ENCODE assay signal across 1 cellular context in genomic region chr18:44592639-44593038, GRCh38.
TF ChIP-seq lines count a peak whose summit lies in the region.

No MANE protein-coding gene starts in this region.

TF ChIP-seq in GM23338, 12 proteins besides CTCF, POLR2A, EP300 and RAD21 (continued from another document):
- TF ChIP-seq REST (IDR thresholded peaks at IDR 0.05; ENCODE audit: unreplicated experiment) = no peak
- no peak for TF ChIP-seq NANOG (IDR thresholded peaks at IDR 0.05; ENCODE audit: borderline replicate concordance)
- TF ChIP-seq, protein P1, sequence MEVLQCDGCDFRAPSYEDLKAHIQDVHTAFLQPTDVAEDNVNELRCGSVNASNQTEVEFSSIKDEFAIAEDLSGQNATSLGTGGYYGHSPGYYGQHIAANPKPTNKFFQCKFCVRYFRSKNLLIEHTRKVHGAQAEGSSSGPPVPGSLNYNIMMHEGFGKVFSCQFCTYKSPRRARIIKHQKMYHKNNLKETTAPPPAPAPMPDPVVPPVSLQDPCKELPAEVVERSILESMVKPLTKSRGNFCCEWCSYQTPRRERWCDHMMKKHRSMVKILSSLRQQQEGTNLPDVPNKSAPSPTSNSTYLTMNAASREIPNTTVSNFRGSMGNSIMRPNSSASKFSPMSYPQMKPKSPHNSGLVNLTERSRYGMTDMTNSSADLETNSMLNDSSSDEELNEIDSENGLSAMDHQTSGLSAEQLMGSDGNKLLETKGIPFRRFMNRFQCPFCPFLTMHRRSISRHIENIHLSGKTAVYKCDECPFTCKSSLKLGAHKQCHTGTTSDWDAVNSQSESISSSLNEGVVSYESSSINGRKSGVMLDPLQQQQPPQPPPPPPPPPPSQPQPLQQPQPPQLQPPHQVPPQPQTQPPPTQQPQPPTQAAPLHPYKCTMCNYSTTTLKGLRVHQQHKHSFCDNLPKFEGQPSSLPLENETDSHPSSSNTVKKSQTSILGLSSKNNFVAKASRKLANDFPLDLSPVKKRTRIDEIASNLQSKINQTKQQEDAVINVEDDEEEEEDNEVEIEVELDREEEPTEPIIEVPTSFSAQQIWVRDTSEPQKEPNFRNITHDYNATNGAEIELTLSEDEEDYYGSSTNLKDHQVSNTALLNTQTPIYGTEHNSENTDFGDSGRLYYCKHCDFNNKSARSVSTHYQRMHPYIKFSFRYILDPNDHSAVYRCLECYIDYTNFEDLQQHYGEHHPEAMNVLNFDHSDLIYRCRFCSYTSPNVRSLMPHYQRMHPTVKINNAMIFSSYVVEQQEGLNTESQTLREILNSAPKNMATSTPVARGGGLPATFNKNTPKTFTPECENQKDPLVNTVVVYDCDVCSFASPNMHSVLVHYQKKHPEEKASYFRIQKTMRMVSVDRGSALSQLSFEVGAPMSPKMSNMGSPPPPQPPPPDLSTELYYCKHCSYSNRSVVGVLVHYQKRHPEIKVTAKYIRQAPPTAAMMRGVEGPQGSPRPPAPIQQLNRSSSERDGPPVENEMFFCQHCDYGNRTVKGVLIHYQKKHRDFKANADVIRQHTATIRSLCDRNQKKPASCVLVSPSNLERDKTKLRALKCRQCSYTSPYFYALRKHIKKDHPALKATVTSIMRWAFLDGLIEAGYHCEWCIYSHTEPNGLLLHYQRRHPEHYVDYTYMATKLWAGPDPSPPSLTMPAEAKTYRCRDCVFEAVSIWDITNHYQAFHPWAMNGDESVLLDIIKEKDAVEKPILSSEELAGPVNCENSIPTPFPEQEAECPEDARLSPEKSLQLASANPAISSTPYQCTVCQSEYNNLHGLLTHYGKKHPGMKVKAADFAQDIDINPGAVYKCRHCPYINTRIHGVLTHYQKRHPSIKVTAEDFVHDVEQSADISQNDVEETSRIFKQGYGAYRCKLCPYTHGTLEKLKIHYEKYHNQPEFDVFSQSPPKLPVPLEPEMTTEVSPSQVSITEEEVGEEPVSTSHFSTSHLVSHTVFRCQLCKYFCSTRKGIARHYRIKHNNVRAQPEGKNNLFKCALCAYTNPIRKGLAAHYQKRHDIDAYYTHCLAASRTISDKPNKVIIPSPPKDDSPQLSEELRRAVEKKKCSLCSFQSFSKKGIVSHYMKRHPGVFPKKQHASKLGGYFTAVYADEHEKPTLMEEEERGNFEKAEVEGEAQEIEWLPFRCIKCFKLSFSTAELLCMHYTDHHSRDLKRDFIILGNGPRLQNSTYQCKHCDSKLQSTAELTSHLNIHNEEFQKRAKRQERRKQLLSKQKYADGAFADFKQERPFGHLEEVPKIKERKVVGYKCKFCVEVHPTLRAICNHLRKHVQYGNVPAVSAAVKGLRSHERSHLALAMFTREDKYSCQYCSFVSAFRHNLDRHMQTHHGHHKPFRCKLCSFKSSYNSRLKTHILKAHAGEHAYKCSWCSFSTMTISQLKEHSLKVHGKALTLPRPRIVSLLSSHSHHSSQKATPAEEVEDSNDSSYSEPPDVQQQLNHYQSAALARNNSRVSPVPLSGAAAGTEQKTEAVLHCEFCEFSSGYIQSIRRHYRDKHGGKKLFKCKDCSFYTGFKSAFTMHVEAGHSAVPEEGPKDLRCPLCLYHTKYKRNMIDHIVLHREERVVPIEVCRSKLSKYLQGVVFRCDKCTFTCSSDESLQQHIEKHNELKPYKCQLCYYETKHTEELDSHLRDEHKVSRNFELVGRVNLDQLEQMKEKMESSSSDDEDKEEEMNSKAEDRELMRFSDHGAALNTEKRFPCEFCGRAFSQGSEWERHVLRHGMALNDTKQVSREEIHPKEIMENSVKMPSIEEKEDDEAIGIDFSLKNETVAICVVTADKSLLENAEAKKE (CRISPR knock-in tag; IDR thresholded peaks at IDR 0.05) = no peak
- TF ChIP-seq STAT1 (IDR thresholded peaks at IDR 0.05; ENCODE audit: unreplicated experiment) = no peak
- TF ChIP-seq ETS1 (IDR thresholded peaks at IDR 0.05) = no peak
- no peak for TF ChIP-seq JUNB (IDR thresholded peaks at IDR 0.05; ENCODE audit: unreplicated experiment)
- no peak for TF ChIP-seq ZNF331 (CRISPR knock-in tag; IDR thresholded peaks at IDR 0.05; ENCODE audit: low read depth)
- TF ChIP-seq EZH2 (IDR thresholded peaks at IDR 0.05; ENCODE audit: low read depth, unreplicated experiment) = no peak
- TF ChIP-seq POLR2AphosphoS5 (IDR thresholded peaks at IDR 0.05; ENCODE audit: low read depth) = no peak
